In the genomic region with DNA sequence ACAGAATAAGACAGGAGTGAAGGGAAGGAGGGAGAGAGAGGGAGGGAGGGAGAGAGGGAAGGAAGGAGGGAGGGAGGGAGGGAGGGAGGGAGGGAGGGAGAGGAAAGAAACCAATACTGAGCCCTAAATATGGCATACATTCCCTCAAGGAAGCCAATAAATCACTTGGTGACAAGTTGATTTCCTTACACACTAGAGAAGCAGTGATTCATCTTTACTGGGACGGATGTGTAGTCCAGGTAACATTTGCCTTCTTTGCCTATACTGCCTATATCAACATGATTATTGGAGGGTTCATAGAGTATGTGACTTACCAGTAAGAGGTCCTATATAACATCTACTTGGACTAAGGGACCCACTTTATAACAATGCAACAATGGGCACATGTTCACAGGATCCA, we compare ENCODE assay signal across 23 cellular contexts.
"Had no signal": no experiment of that assay in that cellular context is flagged by ENCODE, and none has a peak within 500 bp of the region (broad histone marks: within the 10 kb centered on the region; RNA-seq: fewer than 3 reads in every experiment).

No MANE protein-coding gene starts in this region.

- H2AFZ ChIP-seq: hepatocyte had no signal

- H3K27ac ChIP-seq: coronary artery, dorsolateral prefrontal cortex, esophagus squamous epithelium, gastroesophageal sphincter, heart left ventricle, hepatocyte, left lung had no signal

- FAIRE-seq: colon, endothelial cell of umbilical vein, frontal cortex had no signal

- DNase-seq: dermis blood vessel endothelial cell; dorsolateral prefrontal cortex; effector CD4-positive, alpha-beta T cell; effector memory CD4-positive, alpha-beta T cell; esophagus squamous epithelium; foreskin fibroblast; heart left ventricle; hypothalamus; immature natural killer cell; islet precursor cell; left cardiac atrium; left lung; left ventricle myocardium superior; mammary epithelial cell; mesendoderm; midbrain had no signal

- H3K4me1 ChIP-seq: gastroesophageal sphincter, heart left ventricle, left lung had no signal

- H3K9me3 ChIP-seq: esophagus squamous epithelium, gastroesophageal sphincter, heart left ventricle, left lung had no signal

- ATAC-seq: gastroesophageal sphincter, heart left ventricle, left cardiac atrium, left lung, left ventricle myocardium superior had no signal

- H3K36me3 ChIP-seq: esophagus squamous epithelium, gastroesophageal sphincter, heart left ventricle, left lung had no signal

- H3K79me2 ChIP-seq: hepatocyte had no signal

- H3K4me3 ChIP-seq: coronary artery, dorsolateral prefrontal cortex, esophagus squamous epithelium, gastroesophageal sphincter, heart left ventricle, hepatocyte, left lung, lung had no signal

- H3K27me3 ChIP-seq: hepatocyte had no signal

- H3K4me2 ChIP-seq: hepatocyte had no signal
